19 cellular contexts compared by ENCODE assay signal in genomic region chr16:16175296-16175695, GRCh38. TPM values are rescaled to one million over a fixed set of nuclear protein-coding genes. Genes with fewer than 3 reads are reported as not detected.
DNase-seq lines count a peak whose midpoint lies in the region; ATAC-seq and TF ChIP-seq lines count a peak whose summit lies in the region.
"Had no signal": no experiment of that assay in that cellular context is flagged by ENCODE, and none has a peak within 500 bp of the region (broad histone marks: within the 10 kb centered on the region; RNA-seq: fewer than 3 reads in every experiment).

No MANE protein-coding gene starts in this region.

- ATAC-seq in RWPE2 (ENCODE audit: low read depth) (peak; percentile 25; the same call in 1 of the 3 replicates), GM19455 (IDR thresholded peaks at IDR 0.05; ENCODE audit: unreplicated experiment) (no peak)

- TF ChIP-seq CTCF in BE2C (IDR thresholded peaks at IDR 0.05; ENCODE audit: low read depth, low read length) = no peak
- TF ChIP-seq CTCF in RWPE2 (IDR thresholded peaks at IDR 0.05; ENCODE audit: poor library complexity, severe bottlenecking) = no peak
- no peak for TF ChIP-seq CTCF in left ventricle myocardium inferior (IDR thresholded peaks at IDR 0.05; ENCODE audit: borderline replicate concordance)

- H3K4me1 ChIP-seq in BE2C (no peaks in the 10 kb centered on the region), RWPE2 (ENCODE audit: insufficient read depth, poor library complexity, severe bottlenecking) (no peaks in the 10 kb centered on the region), left ventricle myocardium inferior (no peaks in the 10 kb centered on the region), muscle layer of colon (ENCODE audit: insufficient read depth, low read length) (peaks cover 25% of the 10 kb centered on the region)

- H3K9ac ChIP-seq in muscle layer of colon (ENCODE audit: low read length) = no peak overlapping the region

- no peak overlapping the region for H3K4me3 ChIP-seq in BE2C (ENCODE audit: low read depth, low read length)
- no peak overlapping the region for H3K4me3 ChIP-seq in RWPE2 (ENCODE audit: severe bottlenecking)
- no peak overlapping the region for H3K4me3 ChIP-seq in left ventricle myocardium inferior
- no peak overlapping the region for H3K4me3 ChIP-seq in muscle layer of colon (ENCODE audit: low read depth in 1 of 2, low read length in 2 of 2)

- no peaks in the 10 kb centered on the region for H3K27me3 ChIP-seq in BE2C
- no peaks in the 10 kb centered on the region for H3K27me3 ChIP-seq in RWPE2 (ENCODE audit: insufficient read depth, poor library complexity, severe bottlenecking)
- H3K27me3 ChIP-seq in left ventricle myocardium inferior (ENCODE audit: low read depth) = no peaks in the 10 kb centered on the region
- no peaks in the 10 kb centered on the region for H3K27me3 ChIP-seq in muscle layer of colon (ENCODE audit: control insufficient read depth in 1 of 2, insufficient read depth in 2 of 2, low read length in 2 of 2)

- DNase-seq in BE2C = peak; percentile 61
- DNase-seq in RWPE2 (ENCODE audit: low spot score) = no peak
- peak; percentile 50 for DNase-seq in left ventricle myocardium inferior
- DNase-seq in HCEC 1CT = no peak
- DNase-seq in UCSD-AML1 (lab: John Stamatoyannopoulos, UW; ENCODE audit: unreplicated experiment) = no peak
- DNase-seq in OCI-M2 (lab: John Stamatoyannopoulos, UW; ENCODE audit: unreplicated experiment) = no peak
- DNase-seq: DMS53, Kasumi-1, MM.1S, NCI-H1092 treated with DMSO at 0.1 percent for 48 hours, NCI-H1694, NCI-H2227 treated with DMSO at 0.1 percent for 48 hours, NCI-H526, RPMI8226 had no signal

- H3K9me3 ChIP-seq in BE2C (no peaks in the 10 kb centered on the region; the same call in 1 of the 2 replicates), RWPE2 (ENCODE audit: severe bottlenecking) (no peaks in the 10 kb centered on the region), left ventricle myocardium inferior (replicated peaks) (peaks cover 7% of the 10 kb centered on the region), muscle layer of colon (ENCODE audit: low read length) (no peaks in the 10 kb centered on the region)

- H3K27ac ChIP-seq in RWPE2 (ENCODE audit: poor library complexity, severe bottlenecking) = no peak overlapping the region
- H3K27ac ChIP-seq in left ventricle myocardium inferior (replicated peaks) = no peak overlapping the region
- peak overlapping the region; percentile 41 for H3K27ac ChIP-seq in muscle layer of colon (ENCODE audit: low read depth, low read length)

- intact Hi-C loops in left ventricle myocardium inferior (cut with micrococcal nuclease) = no loop called here

- H3K36me3 ChIP-seq in BE2C (no peaks in the 10 kb centered on the region), RWPE2 (ENCODE audit: low read depth) (no peaks in the 10 kb centered on the region), left ventricle myocardium inferior (no peaks in the 10 kb centered on the region), muscle layer of colon (ENCODE audit: insufficient read depth, low read length) (no peaks in the 10 kb centered on the region)

RNA-seq across cellular contexts. Expression of gene ABCC6, which starts 48.0 kb away (rescaled TPM):
- 2.7 TPM for polyA plus RNA-seq in BE2C (2012; ENCODE audit: insufficient read depth, insufficient read length, low read depth)
- 1.2 TPM for total RNA-seq in left ventricle myocardium inferior
- total RNA-seq: OCI-LY7, SK-MEL-5 had no signal
- polyA plus RNA-seq: IgD-negative memory B cell had no signal

RNA-seq across cellular contexts. Expression of gene NOMO3, which starts 57.0 kb away (rescaled TPM):
- 105 TPM for polyA plus RNA-seq in BE2C (2012; ENCODE audit: insufficient read depth, insufficient read length, low read depth)
- 35.9 TPM for total RNA-seq in left ventricle myocardium inferior

Comparison
In these comparisons a context has a peak if more than half of its experiments do, and no peak if none do; other contexts are left out.
1. DNase-seq: peak in BE2C (single experiment) and left ventricle myocardium inferior (single experiment); none in RWPE2 (single experiment), HCEC 1CT (single experiment), UCSD-AML1 (single experiment) and OCI-M2 (single experiment).